ENCODE assay signal across 1 cellular context in genomic region chr1:219312967-219313366, GRCh38.
TF ChIP-seq lines count a peak whose summit lies in the region.

No MANE protein-coding gene starts in this region.

TF ChIP-seq in IMR-90, 13 proteins besides CTCF, POLR2A, EP300 and RAD21 (continued from another document):
- TF ChIP-seq USF2 (IDR thresholded peaks at IDR 0.05; ENCODE audit: low read depth, low read length) (no peak), CEBPB (IDR thresholded peaks at IDR 0.05; ENCODE audit: low read depth, low read length) (0 out of 2 replicates have a peak, but pooled peaks have one; percentile 8), RCOR1 (IDR thresholded peaks at IDR 0.05; ENCODE audit: insufficient replicate concordance, low read length) (peak; percentile 47), BHLHE40 (IDR thresholded peaks at IDR 0.05; ENCODE audit: low read depth, low read length) (peak; percentile 63; the same call in 1 of the 2 replicates), NFE2L2 (IDR thresholded peaks at IDR 0.05; ENCODE audit: low read depth, low read length) (no peak), FOS (IDR thresholded peaks at IDR 0.05; ENCODE audit: low read depth, low read length) (peak; percentile 56), ELK1 (IDR thresholded peaks at IDR 0.05; ENCODE audit: borderline replicate concordance, low read depth, low read length) (no peak), MXI1 (IDR thresholded peaks at IDR 0.05; ENCODE audit: borderline replicate concordance, low read depth, low read length) (no peak)
